Comparison of ENCODE assay signal across 10 cellular contexts in genomic region chr9:98995059-98995665, GRCh38. TPM values are rescaled to one million over a fixed set of nuclear protein-coding genes. Genes with fewer than 3 reads are reported as not detected.
DNase-seq lines count a peak whose midpoint lies in the region; ATAC-seq and TF ChIP-seq lines count a peak whose summit lies in the region.
"Had no signal": no experiment of that assay in that cellular context is flagged by ENCODE, and none has a peak within 500 bp of the region (broad histone marks: within the 10 kb centered on the region; RNA-seq: fewer than 3 reads in every experiment).

No MANE protein-coding gene starts in this region.

- H3K4me1 ChIP-seq in GM23248 (ENCODE audit: insufficient read depth) (peaks cover 45% of the 10 kb centered on the region), body of pancreas (peaks cover 21% of the 10 kb centered on the region), left lung (peaks cover 25 to 28% of the 10 kb centered on the region in 2 donors), stomach smooth muscle (ENCODE audit: control insufficient read depth, insufficient read depth, low read length) (peaks cover 67% of the 10 kb centered on the region)

- no peaks in the 10 kb centered on the region for H4K20me1 ChIP-seq in GM23248 (ENCODE audit: insufficient read depth)

- ATAC-seq in body of pancreas = no peak
- ATAC-seq in left lung = peak; percentile 52
- ATAC-seq in sciatic nerve = no peak

- H3K36me3 ChIP-seq in GM23248 (ENCODE audit: low read depth) (no peaks in the 10 kb centered on the region), body of pancreas (replicated peaks in 1 of 2; ENCODE audit: insufficient read depth in 1 of 2, low read depth in 2 of 2) (no peaks in the 10 kb centered on the region), left lung (no peaks in the 10 kb centered on the region), stomach smooth muscle (ENCODE audit: control insufficient read depth in 2 of 2, insufficient read depth in 2 of 2, low read length in 2 of 2) (peaks cover 7 to 8% of the 10 kb centered on the region in 2 donors)

- H3K9me3 ChIP-seq in GM23248 (ENCODE audit: low read depth) = no peaks in the 10 kb centered on the region
- H3K9me3 ChIP-seq in body of pancreas = no peaks in the 10 kb centered on the region
- no peaks in the 10 kb centered on the region for H3K9me3 ChIP-seq in left lung
- no peaks in the 10 kb centered on the region for H3K9me3 ChIP-seq in stomach smooth muscle (ENCODE audit: control insufficient read depth in 2 of 2, low read length in 2 of 2)

- TF ChIP-seq POLR2A in body of pancreas (IDR thresholded peaks at IDR 0.05) = no peak

- H3K27me3 ChIP-seq in GM23248 (replicated peaks; ENCODE audit: insufficient read depth) (no peaks in the 10 kb centered on the region), body of pancreas (no peaks in the 10 kb centered on the region), left lung (peaks cover 0 to 4% of the 10 kb centered on the region in 2 donors), stomach smooth muscle (ENCODE audit: control insufficient read depth in 1 of 2, insufficient read depth in 2 of 2, low read length in 2 of 2) (no peaks in the 10 kb centered on the region)

- H3K9ac ChIP-seq in GM23248 (no peak overlapping the region), stomach smooth muscle (ENCODE audit: low read length in 2 of 2) (peak overlapping the region in 1 of 2 donors; percentile 26)

- intact Hi-C loops in body of pancreas (cut with DNase I) (loop anchor here (5.0 kb wide), 1 partner anchor 133 kb away; no protein-coding TSS in a partner anchor), left lung (cut with DNase I) (loop anchor here in 1 of 2 donors (5.0 kb wide), 1 partner anchor 133 kb away; no protein-coding TSS in a partner anchor), sciatic nerve (cut with DNase I) (loop anchor here (5.0 kb wide), 1 partner anchor 133 kb away; no protein-coding TSS in a partner anchor)

- H3K4me2 ChIP-seq in GM23248 (ENCODE audit: unreplicated experiment) = peak overlapping the region; percentile 18

- DNase-seq in GM23248 = peak; percentile 58
- peak; percentile 43 to 76 (median 58) for DNase-seq in body of pancreas
- no peak for DNase-seq in left lung
- DNase-seq in T1000 (lab: John Stamatoyannopoulos, UW) = no peak
- DNase-seq in GM19238 (ENCODE audit: insufficient read length, low spot score) = no peak
- DNase-seq in stimulated activated CD4-positive, alpha-beta T cell treated with anti-CD3 and anti-CD28 coated beads, Interleukin-12 subunit alpha, Interleukin-12 subunit beta, amount 100 ng/mL, for 4 hours = no peak
- no peak for DNase-seq in sciatic nerve (ENCODE audit: low spot score)
- DNase-seq: CD8-positive, alpha-beta memory T cell; NCI-H1436 treated with DMSO at 0.1 percent for 48 hours had no signal

- no peak overlapping the region for H2AFZ ChIP-seq in GM23248

- WGBS in GM23248 (ENCODE audit: low coverage in 1 of 2, low lambda C conversion rate in 2 of 2, missing lambda C conversion rate in 2 of 2), 2 experiments = 70 to 71% methylated on average over 3 of the region's 3 CpGs
- WGBS in body of pancreas, 2 donors = 57 to 62% methylated on average over 3 of the region's 3 CpGs

- no peaks in the 10 kb centered on the region for H3K79me2 ChIP-seq in GM23248 (ENCODE audit: insufficient read depth)

- no peak overlapping the region for H3K4me3 ChIP-seq in GM23248
- H3K4me3 ChIP-seq in body of pancreas = no peak overlapping the region
- H3K4me3 ChIP-seq in left lung = no peak overlapping the region
- no peak overlapping the region for H3K4me3 ChIP-seq in stomach smooth muscle (ENCODE audit: low read length in 2 of 2)

- H3K9me2 ChIP-seq in GM23248 (ENCODE audit: insufficient read depth) = no peaks in the 10 kb centered on the region

- H3K27ac ChIP-seq in GM23248 (no peak overlapping the region), body of pancreas (no peak overlapping the region), left lung (no peak overlapping the region), stomach smooth muscle (ENCODE audit: low read length) (peak overlapping the region; percentile 89)

- no peak for TF ChIP-seq CTCF in body of pancreas (IDR thresholded peaks at IDR 0.05)
- no peak for TF ChIP-seq CTCF in left lung (IDR thresholded peaks at IDR 0.05)

- H3F3A ChIP-seq in GM23248 (ENCODE audit: insufficient read depth) = peaks cover 9% of the 10 kb centered on the region

- in situ Hi-C loops in GM23248 (cut with MboI) = loop anchor here (5.0 kb wide), 1 partner anchor 138 kb away; no protein-coding TSS in a partner anchor

RNA-seq across cellular contexts. Expression of gene COL15A1, which starts 51.5 kb away (rescaled TPM):
- 16.8 and 17.8 TPM in 2 replicates for total RNA-seq in GM23248 (2014; rRNA removed; shearing (Covaris generic))
- polyA plus RNA-seq in GM23248 (2016; fragmentation: Nextera tagmentation; extraction: Ambion mirVana) = 8.8 and 9.7 TPM in 2 replicates
- 10 to 100 TPM in 1 of 2 donors, 1 to 10 TPM in 1; 6.7 to 55.4 TPM for total RNA-seq in body of pancreas
- total RNA-seq in left lung = 10 to 100 TPM; 42.7 to 58.4 TPM
- 94.6 TPM for total RNA-seq in sciatic nerve
- total RNA-seq: CD8-positive, alpha-beta memory T cell had no signal

Comparison
In these comparisons a context has a peak if more than half of its experiments do, and no peak if none do; other contexts are left out.
1. DNase-seq: peak in GM23248 (single experiment) and body of pancreas (4 of 4); none in left lung (0 of 2), T1000 (single experiment), GM19238 (single experiment), stimulated activated CD4-positive, alpha-beta T cell treated with anti-CD3 and anti-CD28 coated beads, Interleukin-12 subunit alpha, Interleukin-12 subunit beta, amount 100 ng/mL, for 4 hours (single experiment) and sciatic nerve (single experiment).